Comparison of ENCODE assay signal across 16 cellular contexts in the genomic region with DNA sequence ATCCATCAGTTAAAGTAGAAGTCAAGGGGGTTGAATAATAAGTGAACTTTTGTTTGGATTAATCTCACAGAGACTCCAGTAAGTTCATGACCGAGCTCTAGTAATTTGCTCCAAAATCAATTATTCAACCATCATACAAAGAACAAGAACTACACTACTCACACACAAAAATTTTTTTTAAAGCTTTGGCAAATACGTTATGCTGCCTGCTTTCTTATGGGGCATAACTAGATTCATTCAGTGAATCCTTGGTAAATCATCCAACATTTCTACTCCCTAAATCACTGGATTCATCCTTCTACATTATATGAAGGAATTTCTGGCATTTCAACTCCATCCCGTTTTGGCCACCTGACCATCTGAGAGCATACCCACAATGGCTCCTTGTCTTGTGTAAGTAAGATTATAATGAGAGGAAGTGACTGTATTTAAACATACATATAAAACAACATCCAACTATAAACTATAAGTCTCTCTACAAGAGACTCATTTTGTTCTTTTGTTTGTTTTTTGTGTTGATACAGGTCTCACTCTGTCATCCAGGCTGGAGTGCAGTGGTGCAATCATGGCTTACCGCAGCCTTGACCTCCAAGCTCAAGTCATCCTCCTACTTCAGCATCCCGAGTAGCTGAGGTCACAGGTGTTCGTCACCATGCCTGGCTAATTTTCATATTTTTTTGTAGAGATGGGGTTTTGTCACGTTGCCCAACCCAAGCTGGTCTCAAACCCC.
DNase-seq lines count a peak whose midpoint lies in the region; ATAC-seq, FAIRE-seq and TF ChIP-seq lines count a peak whose summit lies in the region.
"Had no signal": no experiment of that assay in that cellular context is flagged by ENCODE, and none has a peak within 500 bp of the region (broad histone marks: within the 10 kb centered on the region; RNA-seq: fewer than 3 reads in every experiment).

No MANE protein-coding gene starts in this region.

- H2AFZ ChIP-seq in HepG2 (ENCODE audit: low read length) (no peak overlapping the region), Karpas-422 (ENCODE audit: low read length) (no peak overlapping the region)

- H3K56ac ChIP-seq in mesendoderm (ENCODE audit: low read length) = no peak overlapping the region

- H3K18ac ChIP-seq in mesendoderm (ENCODE audit: low read length) = no peak overlapping the region

- TF ChIP-seq POLR2A in HepG2 (IDR thresholded peaks at IDR 0.05; ENCODE audit: insufficient read depth in 1 of 2, low read depth in 2 of 2, low read length in 2 of 2) = no peak
- TF ChIP-seq POLR2A in right lobe of liver (IDR thresholded peaks at IDR 0.05) = no peak

- H3K36me3 ChIP-seq in HepG2 (replicated peaks in 1 of 2; ENCODE audit: control insufficient read depth in 1 of 2, insufficient read depth in 2 of 2, low read length in 2 of 2) (no peaks in the 10 kb centered on the region), right lobe of liver (no peaks in the 10 kb centered on the region), Karpas-422 (ENCODE audit: insufficient read depth, low read length) (no peaks in the 10 kb centered on the region), mesendoderm (ENCODE audit: control insufficient read depth, insufficient read depth, low read length) (no peaks in the 10 kb centered on the region)
- H3K36me3 ChIP-seq: BLaER1 treated with 17β-estradiol and CSF1 and Interleukin-3, amounts not matched to agents 10 nM and 100 nM had no signal

- intact Hi-C loops in HepG2 (cut with micrococcal nuclease; ENCODE audit: unreplicated experiment) = no loop called here
- intact Hi-C loops in right lobe of liver (cut with DNase I) = no loop called here
- intact Hi-C loops in posterior vena cava (cut with DNase I) = no loop called here
- intact Hi-C loops in Calu3 (cut with micrococcal nuclease; ENCODE audit: unreplicated experiment) = no loop called here

- H3K4me1 ChIP-seq in HepG2 (ENCODE audit: insufficient read depth, low read length) (peaks cover 9% of the 10 kb centered on the region), right lobe of liver (no peaks in the 10 kb centered on the region), Karpas-422 (ENCODE audit: low read length) (no peaks in the 10 kb centered on the region), mesendoderm (ENCODE audit: control insufficient read depth, low read depth, low read length) (no peaks in the 10 kb centered on the region)
- H3K4me1 ChIP-seq: BLaER1 treated with 17β-estradiol and CSF1 and Interleukin-3, amounts not matched to agents 10 nM and 100 nM had no signal

- no peaks in the 10 kb centered on the region for H3K9me3 ChIP-seq in HepG2 (ENCODE audit: low read length)
- H3K9me3 ChIP-seq in right lobe of liver = no peaks in the 10 kb centered on the region
- peaks cover 33% of the 10 kb centered on the region for H3K9me3 ChIP-seq in Karpas-422 (ENCODE audit: low read length)
- H3K9me3 ChIP-seq: BLaER1 treated with 17β-estradiol and CSF1 and Interleukin-3, amounts not matched to agents 10 nM and 100 nM had no signal

- H2BK5ac ChIP-seq in mesendoderm (ENCODE audit: low read length) = no peak overlapping the region

- no peak overlapping the region for H4K5ac ChIP-seq in mesendoderm (ENCODE audit: low read length)

- DNase-seq in HepG2 (ENCODE audit: low spot score) (peak; percentile 37), right lobe of liver (no peak), Karpas-422 (no peak), RPMI7951 (ENCODE audit: low read depth) (peak; percentile 22), posterior vena cava (ENCODE audit: low spot score) (peak; percentile 22), Calu3 (no peak), cortex of kidney (lab: John Stamatoyannopoulos, UW) (no peak), mesendoderm (no peak)
- DNase-seq: 8988T; ACHN; CD4-positive, CD25-positive, alpha-beta regulatory T cell; DMS153 had no signal

- H3K36me3 Mint-ChIP-seq in Calu3 (ENCODE audit: insufficient read depth, unreplicated experiment) = no peaks in the 10 kb centered on the region
- H3K36me3 Mint-ChIP-seq: CD4-positive, CD25-positive, alpha-beta regulatory T cell had no signal

- WGBS in HepG2 (ENCODE audit: low lambda C conversion rate) = 11% methylated on average over 7 of the region's 7 CpGs
- WGBS in right lobe of liver (ENCODE audit: insufficient coverage, low coverage, low lambda C conversion rate, missing lambda C conversion rate) = 49% methylated on average over 7 of the region's 7 CpGs
- WGBS in mesendoderm (ENCODE audit: extremely low coverage, insufficient coverage, low lambda C conversion rate) = no CpG with 5 or more reads among the region's 7 CpGs

- no peak overlapping the region for H2BK15ac ChIP-seq in mesendoderm (replicated peaks; ENCODE audit: low read depth)

- TF ChIP-seq RAD21 in HepG2 (CRISPR knock-in tag; IDR thresholded peaks at IDR 0.05) = no peak

- H3K4ac ChIP-seq in mesendoderm (ENCODE audit: low read depth, low read length) = no peak overlapping the region

- H2BK120ac ChIP-seq in mesendoderm (ENCODE audit: low read depth, low read length) = no peak overlapping the region

- H3K9me2 ChIP-seq in Karpas-422 (replicated peaks; ENCODE audit: insufficient read depth, low read length) = no peaks in the 10 kb centered on the region

- H3K27me3 ChIP-seq in HepG2 (ENCODE audit: control insufficient read depth in 1 of 2, insufficient read depth in 2 of 2, low read length in 2 of 2) (no peaks in the 10 kb centered on the region), right lobe of liver (no peaks in the 10 kb centered on the region), Karpas-422 (ENCODE audit: low read length) (no peaks in the 10 kb centered on the region), mesendoderm (ENCODE audit: insufficient read depth, low read length, poor library complexity) (no peaks in the 10 kb centered on the region)
- H3K27me3 ChIP-seq: BLaER1 treated with 17β-estradiol and CSF1 and Interleukin-3, amounts not matched to agents 10 nM and 100 nM had no signal

- TF ChIP-seq CTCF in HepG2 (CRISPR knock-in tag; IDR thresholded peaks at IDR 0.05) = no peak
- TF ChIP-seq CTCF in right lobe of liver (IDR thresholded peaks at IDR 0.05) = no peak
- no peak for TF ChIP-seq CTCF in Calu3 (IDR thresholded peaks at IDR 0.05; ENCODE audit: unreplicated experiment)

- H3K27ac Mint-ChIP-seq in Calu3 (ENCODE audit: unreplicated experiment) = no peak overlapping the region
- H3K27ac Mint-ChIP-seq: CD4-positive, CD25-positive, alpha-beta regulatory T cell had no signal

- no peaks in the 10 kb centered on the region for H3K79me1 ChIP-seq in mesendoderm (ENCODE audit: low read length)

- BruUV-seq in HepG2 (replicated peaks; lab: Mats Ljungman, UMichigan) = no TSS peak
- BruUV-seq in Calu3 (replicated peaks; lab: Mats Ljungman, UMichigan) = no TSS peak

- H3K27ac ChIP-seq in HepG2 (ENCODE audit: extremely low read length, insufficient read depth, low read length) (no peak overlapping the region), right lobe of liver (no peak overlapping the region), Karpas-422 (ENCODE audit: low read length) (no peak overlapping the region), mesendoderm (ENCODE audit: low read depth, low read length) (no peak overlapping the region)
- H3K27ac ChIP-seq: BLaER1 treated with 17β-estradiol and CSF1 and Interleukin-3, amounts not matched to agents 10 nM and 100 nM had no signal

- no peaks in the 10 kb centered on the region for H3K27me3 Mint-ChIP-seq in Calu3 (ENCODE audit: unreplicated experiment)
- H3K27me3 Mint-ChIP-seq: CD4-positive, CD25-positive, alpha-beta regulatory T cell had no signal

- no peak overlapping the region for H4K8ac ChIP-seq in mesendoderm (ENCODE audit: low read depth, low read length)

- no peak overlapping the region for H3K9ac ChIP-seq in HepG2 (ENCODE audit: insufficient read depth, low read depth, low read length)
- no peak overlapping the region for H3K9ac ChIP-seq in Karpas-422 (ENCODE audit: low read length)
- H3K9ac ChIP-seq in mesendoderm (ENCODE audit: low read length) = no peak overlapping the region
- H3K9ac ChIP-seq: BLaER1 treated with 17β-estradiol and CSF1 and Interleukin-3, amounts not matched to agents 10 nM and 100 nM had no signal

- H3K4me3 ChIP-seq in HepG2 (replicated peaks in 1 of 3; ENCODE audit: insufficient read depth in 1 of 3, low read depth in 2 of 3, low read length in 3 of 3) (no peak overlapping the region), right lobe of liver (no peak overlapping the region), Karpas-422 (ENCODE audit: low read length) (0 out of 2 replicates have a peak overlapping the region, but pooled peaks have one; percentile 7), mesendoderm (ENCODE audit: low read length) (no peak overlapping the region)
- H3K4me3 ChIP-seq: BLaER1 treated with 17β-estradiol and CSF1 and Interleukin-3, amounts not matched to agents 10 nM and 100 nM had no signal

- H4K20me1 ChIP-seq in HepG2 (ENCODE audit: insufficient read depth, low read length) (no peaks in the 10 kb centered on the region), Karpas-422 (ENCODE audit: insufficient read depth, low read depth, low read length) (no peaks in the 10 kb centered on the region)
- H4K20me1 ChIP-seq: BLaER1 treated with 17β-estradiol and CSF1 and Interleukin-3, amounts not matched to agents 10 nM and 100 nM had no signal

- POLR2A ChIA-PET in HepG2 (lab: Yijun Ruan, JAX) = no interaction called here

- no peak for FAIRE-seq in HepG2 (lab: Jason Lieb, UNC)
- FAIRE-seq: H54, HTR-8/SVneo had no signal

- H3K23ac ChIP-seq in mesendoderm (ENCODE audit: low read length) = no peak overlapping the region

- no peaks in the 10 kb centered on the region for H3K4me1 Mint-ChIP-seq in Calu3 (ENCODE audit: low read depth, unreplicated experiment)
- H3K4me1 Mint-ChIP-seq: CD4-positive, CD25-positive, alpha-beta regulatory T cell had no signal

- peaks cover 2% of the 10 kb centered on the region for H3K9me3 Mint-ChIP-seq in Calu3 (ENCODE audit: low read depth, unreplicated experiment)

- H2AK5ac ChIP-seq in mesendoderm (ENCODE audit: low read length) = no peak overlapping the region

- H3K4me3 Mint-ChIP-seq in Calu3 (ENCODE audit: low read depth, unreplicated experiment) = no peak overlapping the region
- H3K4me3 Mint-ChIP-seq: CD4-positive, CD25-positive, alpha-beta regulatory T cell had no signal

- CTCF ChIA-PET in HepG2 (lab: Yijun Ruan, JAX; ENCODE audit: low intra/inter-chr PET ratio, low total read pairs) (no interaction called here), Calu3 (lab: Charles Lee) (no interaction called here)

- H3K4me2 ChIP-seq in HepG2 (ENCODE audit: low read depth, low read length) = no peak overlapping the region
- no peak overlapping the region for H3K4me2 ChIP-seq in Karpas-422 (ENCODE audit: low read depth, low read length, poor library complexity, severe bottlenecking)
- no peak overlapping the region for H3K4me2 ChIP-seq in mesendoderm (ENCODE audit: low read length)
- H3K4me2 ChIP-seq: BLaER1 treated with 17β-estradiol and CSF1 and Interleukin-3, amounts not matched to agents 10 nM and 100 nM had no signal

- in situ Hi-C loops in HepG2 (cut with HindIII; ENCODE audit: extremely low pct_ligation_motif_present, low pct_unique_long_range_greater_than_20kb) = no loop called here

- peak; percentile 37; the same call in 2 of the 3 replicates for ATAC-seq in HepG2
- ATAC-seq in right lobe of liver = no peak
- ATAC-seq: HCT116 had no signal

- H3K79me2 ChIP-seq in HepG2 (ENCODE audit: insufficient read depth, low read length) (no peaks in the 10 kb centered on the region), Karpas-422 (ENCODE audit: low read length) (no peaks in the 10 kb centered on the region), mesendoderm (ENCODE audit: control insufficient read depth, insufficient read depth, low read length) (no peaks in the 10 kb centered on the region)

- no peak for TF ChIP-seq EP300 in HepG2 (IDR thresholded peaks at IDR 0.05; ENCODE audit: low read depth in 2 of 2, low read length in 2 of 2)
- no peak for TF ChIP-seq EP300 in HepG2 (CRISPR knock-in tag; IDR thresholded peaks at IDR 0.05; ENCODE audit: borderline replicate concordance)

Comparison
In these comparisons a context has a peak if more than half of its experiments do, and no peak if none do; other contexts are left out.
1. DNase-seq: peak in HepG2 (single experiment), RPMI7951 (single experiment) and posterior vena cava (single experiment); none in right lobe of liver (0 of 3), Karpas-422 (single experiment), Calu3 (single experiment), cortex of kidney (single experiment) and mesendoderm (single experiment).